Comparison of ENCODE assay signal across 10 cellular contexts in genomic region chr2:193966590-193966989, GRCh38.
DNase-seq lines count a peak whose midpoint lies in the region; ATAC-seq and TF ChIP-seq lines count a peak whose summit lies in the region.
"Had no signal": no experiment of that assay in that cellular context is flagged by ENCODE, and none has a peak within 500 bp of the region (broad histone marks: within the 10 kb centered on the region; RNA-seq: fewer than 3 reads in every experiment).

No MANE protein-coding gene starts in this region.

- TF ChIP-seq CTCF in fibroblast of the aortic adventitia (IDR thresholded peaks at IDR 0.05; ENCODE audit: insufficient read depth, low read length) = no peak

- DNase-seq in NCI-H345 (lab: John Stamatoyannopoulos, UW) = peak; percentile 34
- no peak for DNase-seq in NCI-H345 treated with DMSO at 0.1 percent for 48 hours (lab: John Stamatoyannopoulos, UW; ENCODE audit: unreplicated experiment)
- DNase-seq in RPMI7951 (ENCODE audit: low read depth) = peak; percentile 14
- peak; percentile 89 for DNase-seq in fibroblast of the aortic adventitia (ENCODE audit: low read depth)
- peak; percentile 12 for DNase-seq in smooth muscle cell of the brain vasculature (ENCODE audit: low read depth, low spot score)
- DNase-seq in pons (ENCODE audit: low spot score) = no peak
- DNase-seq: activated CD4-positive, alpha-beta memory T cell treated with anti-CD3 and anti-CD28 coated beads, Interleukin-2, amount 10 ng/mL, durations not matched to agents 7 days and 5 days had no signal

- ATAC-seq in HG03432 (IDR thresholded peaks at IDR 0.05; ENCODE audit: unreplicated experiment) (no peak), GM21576 (IDR thresholded peaks at IDR 0.05; ENCODE audit: unreplicated experiment) (no peak)

- H3K4me3 ChIP-seq in fibroblast of the aortic adventitia (ENCODE audit: low read depth, low read length) = no peak overlapping the region
- H3K4me3 ChIP-seq: cardiac muscle cell had no signal

Comparison
In these comparisons a context has a peak if more than half of its experiments do, and no peak if none do; other contexts are left out.
1. DNase-seq: peak in NCI-H345 (single experiment), RPMI7951 (single experiment), fibroblast of the aortic adventitia (single experiment) and smooth muscle cell of the brain vasculature (single experiment); none in NCI-H345 treated with DMSO at 0.1 percent for 48 hours (single experiment) and pons (single experiment).